1 cellular context compared by ENCODE assay signal in the genomic region with DNA sequence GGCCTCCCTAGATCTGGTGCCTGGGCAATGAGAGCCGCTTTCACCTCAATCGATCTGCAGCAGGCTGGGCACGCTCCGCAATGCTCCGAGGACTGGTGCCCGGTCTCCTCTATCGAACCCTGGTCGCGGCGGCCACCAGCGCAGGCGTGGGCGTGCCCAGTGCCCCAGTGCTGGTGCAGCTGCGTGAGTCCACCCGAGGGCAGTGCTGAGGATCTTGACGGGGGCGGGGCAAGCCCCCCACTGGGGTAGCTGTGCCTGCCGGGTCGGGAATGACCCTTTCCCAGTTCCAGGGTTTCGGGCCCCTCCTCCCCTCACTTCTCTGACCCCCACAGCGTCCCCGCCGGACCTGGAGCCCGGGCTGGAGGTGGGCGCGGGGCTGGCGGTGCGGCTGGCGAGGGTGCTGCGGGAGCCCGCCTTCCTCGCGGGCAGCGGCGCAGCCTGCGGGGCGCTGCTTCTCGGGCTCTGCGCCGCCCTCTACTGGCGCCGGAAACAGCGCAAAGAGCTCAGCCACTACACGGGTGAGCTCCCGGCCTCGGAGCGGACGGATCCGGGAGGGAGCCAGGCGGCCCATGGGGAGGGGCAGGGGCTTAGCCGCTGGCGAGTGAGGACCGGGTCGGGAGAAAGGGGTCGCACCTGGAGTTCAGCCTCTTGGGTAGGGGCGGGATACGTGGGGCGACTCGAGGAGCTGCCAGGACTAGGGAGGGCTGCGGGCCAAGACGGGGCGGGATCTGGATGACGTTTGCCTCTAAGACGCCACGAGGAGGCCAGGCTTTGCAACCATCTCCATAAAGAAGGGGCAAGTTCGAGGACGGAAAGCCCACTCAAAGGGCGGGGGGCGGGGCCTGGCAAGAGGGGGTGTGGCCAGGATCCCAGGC.
TF ChIP-seq lines count a peak whose summit lies in the region.

No MANE protein-coding gene starts in this region.

TF ChIP-seq in HCT116, 20 proteins besides CTCF, POLR2A, EP300 and RAD21 (continued from another document):
- TF ChIP-seq, protein P1, sequence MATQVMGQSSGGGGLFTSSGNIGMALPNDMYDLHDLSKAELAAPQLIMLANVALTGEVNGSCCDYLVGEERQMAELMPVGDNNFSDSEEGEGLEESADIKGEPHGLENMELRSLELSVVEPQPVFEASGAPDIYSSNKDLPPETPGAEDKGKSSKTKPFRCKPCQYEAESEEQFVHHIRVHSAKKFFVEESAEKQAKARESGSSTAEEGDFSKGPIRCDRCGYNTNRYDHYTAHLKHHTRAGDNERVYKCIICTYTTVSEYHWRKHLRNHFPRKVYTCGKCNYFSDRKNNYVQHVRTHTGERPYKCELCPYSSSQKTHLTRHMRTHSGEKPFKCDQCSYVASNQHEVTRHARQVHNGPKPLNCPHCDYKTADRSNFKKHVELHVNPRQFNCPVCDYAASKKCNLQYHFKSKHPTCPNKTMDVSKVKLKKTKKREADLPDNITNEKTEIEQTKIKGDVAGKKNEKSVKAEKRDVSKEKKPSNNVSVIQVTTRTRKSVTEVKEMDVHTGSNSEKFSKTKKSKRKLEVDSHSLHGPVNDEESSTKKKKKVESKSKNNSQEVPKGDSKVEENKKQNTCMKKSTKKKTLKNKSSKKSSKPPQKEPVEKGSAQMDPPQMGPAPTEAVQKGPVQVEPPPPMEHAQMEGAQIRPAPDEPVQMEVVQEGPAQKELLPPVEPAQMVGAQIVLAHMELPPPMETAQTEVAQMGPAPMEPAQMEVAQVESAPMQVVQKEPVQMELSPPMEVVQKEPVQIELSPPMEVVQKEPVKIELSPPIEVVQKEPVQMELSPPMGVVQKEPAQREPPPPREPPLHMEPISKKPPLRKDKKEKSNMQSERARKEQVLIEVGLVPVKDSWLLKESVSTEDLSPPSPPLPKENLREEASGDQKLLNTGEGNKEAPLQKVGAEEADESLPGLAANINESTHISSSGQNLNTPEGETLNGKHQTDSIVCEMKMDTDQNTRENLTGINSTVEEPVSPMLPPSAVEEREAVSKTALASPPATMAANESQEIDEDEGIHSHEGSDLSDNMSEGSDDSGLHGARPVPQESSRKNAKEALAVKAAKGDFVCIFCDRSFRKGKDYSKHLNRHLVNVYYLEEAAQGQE (IDR thresholded peaks at IDR 0.05; ENCODE audit: low read depth), result no peak
- TF ChIP-seq TCF7L2 (IDR thresholded peaks at IDR 0.05; ENCODE audit: borderline replicate concordance, extremely low read depth, insufficient read depth, insufficient read length) (no peak), ZFX (IDR thresholded peaks at IDR 0.05) (peak; percentile 33; the same call in 1 of the 2 replicates), EZH2phosphoT487 (IDR thresholded peaks at IDR 0.05; ENCODE audit: borderline replicate concordance) (no peak), ELF1 (IDR thresholded peaks at IDR 0.05; ENCODE audit: borderline replicate concordance, low read depth) (no peak), YY1 (IDR thresholded peaks at IDR 0.05; ENCODE audit: extremely low read depth, insufficient replicate concordance, low read depth, low read length) (peak; percentile 63), CEBPB (IDR thresholded peaks at IDR 0.05; ENCODE audit: low read depth) (no peak), POLR2AphosphoS5 (IDR thresholded peaks at IDR 0.05; ENCODE audit: low read depth, low read length) (peak; percentile 50)
- TF ChIP-seq, protein P2, sequence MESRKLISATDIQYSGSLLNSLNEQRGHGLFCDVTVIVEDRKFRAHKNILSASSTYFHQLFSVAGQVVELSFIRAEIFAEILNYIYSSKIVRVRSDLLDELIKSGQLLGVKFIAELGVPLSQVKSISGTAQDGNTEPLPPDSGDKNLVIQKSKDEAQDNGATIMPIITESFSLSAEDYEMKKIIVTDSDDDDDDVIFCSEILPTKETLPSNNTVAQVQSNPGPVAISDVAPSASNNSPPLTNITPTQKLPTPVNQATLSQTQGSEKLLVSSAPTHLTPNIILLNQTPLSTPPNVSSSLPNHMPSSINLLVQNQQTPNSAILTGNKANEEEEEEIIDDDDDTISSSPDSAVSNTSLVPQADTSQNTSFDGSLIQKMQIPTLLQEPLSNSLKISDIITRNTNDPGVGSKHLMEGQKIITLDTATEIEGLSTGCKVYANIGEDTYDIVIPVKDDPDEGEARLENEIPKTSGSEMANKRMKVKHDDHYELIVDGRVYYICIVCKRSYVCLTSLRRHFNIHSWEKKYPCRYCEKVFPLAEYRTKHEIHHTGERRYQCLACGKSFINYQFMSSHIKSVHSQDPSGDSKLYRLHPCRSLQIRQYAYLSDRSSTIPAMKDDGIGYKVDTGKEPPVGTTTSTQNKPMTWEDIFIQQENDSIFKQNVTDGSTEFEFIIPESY (IDR thresholded peaks at IDR 0.05; ENCODE audit: extremely low read depth, insufficient replicate concordance, low read length), result no peak
- TF ChIP-seq, protein P3, sequence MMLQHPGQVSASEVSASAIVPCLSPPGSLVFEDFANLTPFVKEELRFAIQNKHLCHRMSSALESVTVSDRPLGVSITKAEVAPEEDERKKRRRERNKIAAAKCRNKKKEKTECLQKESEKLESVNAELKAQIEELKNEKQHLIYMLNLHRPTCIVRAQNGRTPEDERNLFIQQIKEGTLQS (IDR thresholded peaks at IDR 0.05), result no peak
